Comparison of ENCODE assay signal across 8 cellular contexts in genomic region chr19:50657672-50658437, GRCh38. TPM values are rescaled to one million over a fixed set of nuclear protein-coding genes. Genes with fewer than 3 reads are reported as not detected.
DNase-seq lines count a peak whose midpoint lies in the region; ATAC-seq and TF ChIP-seq lines count a peak whose summit lies in the region.

No MANE protein-coding gene starts in this region.

- H3K36me3 Mint-ChIP-seq in CD8-positive, alpha-beta memory T cell = peaks cover 0 to 16% (median 0%) of the 10 kb centered on the region in 3 donors

- H3K4me1 ChIP-seq in CD8-positive, alpha-beta memory T cell (ENCODE audit: insufficient read depth, low read length) = peaks cover 10% of the 10 kb centered on the region
- H3K4me1 ChIP-seq in mucosa of descending colon (ENCODE audit: low read depth) = peaks cover 6% of the 10 kb centered on the region

- peaks cover 0 to 55% (median 28%) of the 10 kb centered on the region in 5 donors for H3K9me3 Mint-ChIP-seq in CD8-positive, alpha-beta memory T cell

- H3K27me3 Mint-ChIP-seq in CD8-positive, alpha-beta memory T cell = peaks cover 63 to 74% of the 10 kb centered on the region in 2 donors

- peaks cover 13% of the 10 kb centered on the region for H3K27me3 ChIP-seq in CD8-positive, alpha-beta memory T cell (ENCODE audit: insufficient read depth, low read length, poor library complexity, severe bottlenecking)

- ATAC-seq in HG02973 (IDR thresholded peaks at IDR 0.05; ENCODE audit: unreplicated experiment) = peak; percentile 71
- ATAC-seq in mucosa of descending colon = peak; percentile 85
- ATAC-seq in HG02885 (IDR thresholded peaks at IDR 0.05; ENCODE audit: poor library complexity, unreplicated experiment) = no peak

- H3K9me3 ChIP-seq in CD8-positive, alpha-beta memory T cell (ENCODE audit: low read length) = no peaks in the 10 kb centered on the region
- H3K9me3 ChIP-seq in mucosa of descending colon = no peaks in the 10 kb centered on the region

- peak overlapping the region in 6 of 7 donors; percentile 42 to 74 (median 54) for H3K4me3 Mint-ChIP-seq in CD8-positive, alpha-beta memory T cell

- TF ChIP-seq CTCF in mucosa of descending colon (IDR thresholded peaks at IDR 0.05) = no peak

- peak; percentile 35 to 78 (median 53) for DNase-seq in CD8-positive, alpha-beta memory T cell
- DNase-seq in OCI-M1 (lab: John Stamatoyannopoulos, UW) = peak; percentile 100
- peak; percentile 78 for DNase-seq in activated T-cell treated with anti-CD3 and anti-CD28 coated beads, Interleukin-2, amount 50 U/mL, for 1 hour
- DNase-seq in epithelial cell of prostate (ENCODE audit: low read depth, low spot score) = peak; percentile 78
- peak; percentile 60 to 90 (median 62) for DNase-seq in mucosa of descending colon
- DNase-seq in stimulated activated CD8-positive, alpha-beta memory T cell treated with anti-CD3 and anti-CD28 coated beads, Interleukin-4, amount 100 ng/mL, for 1 hour (ENCODE audit: low read depth in 2 of 2, low spot score in 1 of 2) = peak; percentile 38 to 59

- H3K36me3 ChIP-seq in CD8-positive, alpha-beta memory T cell (ENCODE audit: insufficient read depth, low read length) = no peaks in the 10 kb centered on the region
- H3K36me3 ChIP-seq in mucosa of descending colon (ENCODE audit: low read depth) = no peaks in the 10 kb centered on the region

- peak overlapping the region; percentile 78 for H3K27ac ChIP-seq in CD8-positive, alpha-beta memory T cell (ENCODE audit: low read depth, low read length)
- no peak overlapping the region for H3K27ac ChIP-seq in epithelial cell of prostate

- peak overlapping the region in 4 of 8 donors; percentile 4 to 76 (median 34) for H3K27ac Mint-ChIP-seq in CD8-positive, alpha-beta memory T cell

- peak overlapping the region; percentile 35 for H3K4me3 ChIP-seq in CD8-positive, alpha-beta memory T cell (ENCODE audit: low read length)
- H3K4me3 ChIP-seq in mucosa of descending colon = no peak overlapping the region

- intact Hi-C loops in mucosa of descending colon (cut with DNase I, micrococcal nuclease) = no loop called here

- peaks cover 14 to 17% (median 15%) of the 10 kb centered on the region in 3 donors for H3K4me1 Mint-ChIP-seq in CD8-positive, alpha-beta memory T cell

- CTCF ChIA-PET in CD8-positive, alpha-beta memory T cell (lab: Charles Lee) = no interaction called here

- POLR2A ChIA-PET in CD8-positive, alpha-beta memory T cell (lab: Charles Lee) = no interaction called here

RNA-seq across cellular contexts. Expression of gene C19orf81, which starts 8.6 kb away (rescaled TPM):
- not detected for total RNA-seq in CD8-positive, alpha-beta memory T cell
- polyA plus RNA-seq in CD8-positive, alpha-beta memory T cell = not detected
- under 1 TPM in 1 of 3 donors, not detected in 2; 0.41 TPM for total RNA-seq in mucosa of descending colon

RNA-seq across cellular contexts. Expression of gene SYT3, which starts 18.2 kb away (rescaled TPM):
- total RNA-seq in CD8-positive, alpha-beta memory T cell = under 1 TPM; 0.11 to 0.24 TPM
- 0.09 TPM for polyA plus RNA-seq in CD8-positive, alpha-beta memory T cell
- 1 to 10 TPM in 1 of 3 donors, under 1 TPM in 1, not detected in 1; 0.14 to 1.2 TPM for total RNA-seq in mucosa of descending colon

Comparison
In these comparisons a context has a peak if more than half of its experiments do, and no peak if none do; other contexts are left out.
1. DNase-seq: peak in every context shown above with its lines; median percentile 100 in OCI-M1; 78 in activated T-cell treated with anti-CD3 and anti-CD28 coated beads, Interleukin-2, amount 50 U/mL, for 1 hour; 78 in epithelial cell of prostate; 62 in mucosa of descending colon; 53 in CD8-positive, alpha-beta memory T cell; 48 in stimulated activated CD8-positive, alpha-beta memory T cell treated with anti-CD3 and anti-CD28 coated beads, Interleukin-4, amount 100 ng/mL, for 1 hour.